ENCODE assay signal across 1 cellular context in the genomic region with DNA sequence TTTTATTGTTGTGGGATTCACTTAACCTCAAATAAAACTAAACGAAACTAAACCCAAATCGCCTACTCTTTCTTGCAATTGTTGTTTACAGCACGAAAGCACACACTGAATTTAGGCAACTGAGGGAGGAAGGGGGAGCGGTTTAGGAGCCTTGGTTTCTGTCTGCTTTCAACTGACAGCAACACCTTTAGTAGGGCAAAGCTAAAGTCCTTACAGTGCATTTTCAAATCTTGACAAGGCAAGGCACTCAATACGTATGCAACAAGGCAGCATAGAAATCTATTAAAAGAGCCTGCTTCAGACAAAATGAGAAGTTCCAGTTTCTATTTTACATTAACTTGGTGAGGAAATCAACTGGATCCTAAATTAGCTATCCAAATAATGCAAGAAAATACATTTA.
TF ChIP-seq lines count a peak whose summit lies in the region.

No MANE protein-coding gene starts in this region.

TF ChIP-seq in K562, 482 proteins besides CTCF, POLR2A, EP300 and RAD21 (continued from another document):
- TF ChIP-seq CUX1 (CRISPR knock-in tag; IDR thresholded peaks at IDR 0.05) (no peak), GTF2B (IDR thresholded peaks at IDR 0.05; ENCODE audit: extremely low read depth, insufficient read length) (no peak), KHSRP (IDR thresholded peaks at IDR 0.05) (no peak)
